Comparison of ENCODE assay signal across 21 cellular contexts in the genomic region with DNA sequence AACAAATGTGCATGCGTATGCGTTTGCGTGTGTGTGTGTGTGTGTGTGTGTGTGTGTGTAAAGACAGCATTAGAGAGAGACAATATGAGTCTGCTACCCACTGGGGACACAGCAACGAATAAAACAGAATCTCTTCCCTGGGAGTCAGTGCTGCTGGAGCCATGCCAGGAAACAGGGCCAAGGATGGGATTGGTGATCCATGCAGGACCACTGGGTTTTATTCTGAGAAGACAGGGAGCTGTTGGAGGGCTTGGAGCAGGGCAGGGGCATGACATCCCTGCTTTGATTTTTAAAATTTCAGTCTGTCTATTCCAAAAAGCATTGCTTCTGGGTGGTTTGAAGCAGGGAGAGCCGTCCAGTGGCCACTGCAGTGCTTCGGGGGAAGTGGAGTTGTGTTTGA.
DNase-seq lines count a peak whose midpoint lies in the region; ATAC-seq and TF ChIP-seq lines count a peak whose summit lies in the region.
"Had no signal": no experiment of that assay in that cellular context is flagged by ENCODE, and none has a peak within 500 bp of the region (broad histone marks: within the 10 kb centered on the region; RNA-seq: fewer than 3 reads in every experiment).

No MANE protein-coding gene starts in this region.

- no peak overlapping the region for H3K27ac ChIP-seq in SK-N-SH (ENCODE audit: low read depth in 2 of 2, low read length in 1 of 2)
- H3K27ac ChIP-seq: C4-2B had no signal

- H3K27me3 Mint-ChIP-seq in endothelial cell (ENCODE audit: unreplicated experiment), result peaks cover 5% of the 10 kb centered on the region

- peak overlapping the region; percentile 18 for H3K27ac Mint-ChIP-seq in endothelial cell (ENCODE audit: unreplicated experiment)

- intact Hi-C loops in posterior vena cava (cut with DNase I), result loop anchor here in 1 of 2 donors (10.0 kb wide), 1 partner anchor 59 kb away; no protein-coding TSS in a partner anchor

- H3K9me2 ChIP-seq in SK-N-SH, result no peaks in the 10 kb centered on the region

- WGBS in SK-N-SH (ENCODE audit: low lambda C conversion rate), result 53% methylated on average over 6 of the region's 6 CpGs

- H3K9me3 ChIP-seq in SK-N-SH, result no peaks in the 10 kb centered on the region

- DNase-seq in SK-N-SH (peak; percentile 36), NCI-H69 (lab: John Stamatoyannopoulos, UW) (peak; percentile 2), endothelial cell (ENCODE audit: low spot score) (no peak), posterior vena cava (ENCODE audit: low spot score) (peak; percentile 62), DMS153 treated with DMSO at 0.1 percent for 48 hours (lab: John Stamatoyannopoulos, UW; ENCODE audit: unreplicated experiment) (no peak), middle frontal gyrus (ENCODE audit: extremely low spot score, low spot score) (no peak)
- DNase-seq: ACHN, EL, GOT3, KG1, NCI-H1417 treated with DMSO at 0.1 percent for 48 hours, NCI-H187 treated with DMSO at 0.1 percent for 48 hours, NCI-H2171, NCI-H446 treated with DMSO at 0.1 percent for 48 hours, NCI-H748 treated with DMSO at 0.1 percent for 48 hours, OCI-M1, Right ventricle myocardium superior had no signal

- H3K36me3 ChIP-seq in SK-N-SH (replicated peaks in 1 of 2; ENCODE audit: control insufficient read depth in 1 of 2, insufficient read depth in 2 of 2, low read length in 1 of 2), result no peaks in the 10 kb centered on the region

- no peak; the same call in 2 of the 3 replicates for ATAC-seq in SK-N-SH treated with all-trans-retinoic acid at 6 μM for 48 hours
- ATAC-seq: GM12878, HepG2 had no signal

- POLR2A ChIA-PET in SK-N-SH (lab: Yijun Ruan, JAX), result no interaction called here

- TF ChIP-seq CTCF in SK-N-SH (IDR thresholded peaks at IDR 0.05) (no peak), endothelial cell (IDR thresholded peaks at IDR 0.05; ENCODE audit: unreplicated experiment) (no peak)

- no peak overlapping the region for H2AFZ ChIP-seq in SK-N-SH (ENCODE audit: low read depth)

- peaks cover 19% of the 10 kb centered on the region; the same call in 1 of the 2 replicates for H3K27me3 ChIP-seq in SK-N-SH (ENCODE audit: insufficient read depth)

- peaks cover 10% of the 10 kb centered on the region for H3K36me3 Mint-ChIP-seq in endothelial cell (ENCODE audit: low read depth, unreplicated experiment)

- H4K20me1 ChIP-seq in SK-N-SH (ENCODE audit: insufficient read depth), result no peaks in the 10 kb centered on the region

- no peak for TF ChIP-seq EP300 in SK-N-SH (IDR thresholded peaks at IDR 0.05; ENCODE audit: borderline replicate concordance in 1 of 2, low read depth in 1 of 2, low read length in 1 of 2)

- H3K4me1 Mint-ChIP-seq in endothelial cell (ENCODE audit: unreplicated experiment), result peaks cover 18% of the 10 kb centered on the region

- no peak overlapping the region for H3K4me3 Mint-ChIP-seq in endothelial cell (ENCODE audit: unreplicated experiment)

- no peaks in the 10 kb centered on the region for H3F3A ChIP-seq in SK-N-SH (replicated peaks; ENCODE audit: insufficient read depth)

- H3K79me2 ChIP-seq in SK-N-SH (ENCODE audit: insufficient read depth), result no peaks in the 10 kb centered on the region

- no peak for TF ChIP-seq RAD21 in SK-N-SH (IDR thresholded peaks at IDR 0.05; ENCODE audit: low read length)

- no peaks in the 10 kb centered on the region for H3K4me1 ChIP-seq in SK-N-SH (ENCODE audit: control insufficient read depth in 1 of 2, insufficient read depth in 2 of 2, low read depth in 1 of 2, low read length in 1 of 2)

- CTCF ChIA-PET in SK-N-SH (lab: Yijun Ruan, JAX), result interaction anchor here (1.8 kb wide), 1 partner anchor 15 kb away, joined by 9 read pairs; no protein-coding TSS in a partner anchor

- H3K4me3 ChIP-seq in SK-N-SH (ENCODE audit: low read depth in 2 of 2, low read length in 1 of 2), result no peak overlapping the region
- H3K4me3 ChIP-seq: GM12878 had no signal

- H3K9me3 Mint-ChIP-seq in endothelial cell (ENCODE audit: unreplicated experiment), result no peaks in the 10 kb centered on the region

- no peak overlapping the region for H3K4me2 ChIP-seq in SK-N-SH

- no peak overlapping the region for H3K9ac ChIP-seq in SK-N-SH

TF ChIP-seq in SK-N-SH, 30 proteins besides CTCF, POLR2A, EP300 and RAD21:
- no peak for TF ChIP-seq RCOR1 (IDR thresholded peaks at IDR 0.05; ENCODE audit: low read length)
- no peak for TF ChIP-seq RXRA (IDR thresholded peaks at IDR 0.05; ENCODE audit: borderline replicate concordance, low read depth)
- TF ChIP-seq CHD2 (IDR thresholded peaks at IDR 0.05; ENCODE audit: low read length, partially characterized antibody), result no peak
- TF ChIP-seq GABPA (IDR thresholded peaks at IDR 0.05; ENCODE audit: low read depth), result no peak
- no peak for TF ChIP-seq MAX (IDR thresholded peaks at IDR 0.05; ENCODE audit: low read depth)
- TF ChIP-seq ELF1 (IDR thresholded peaks at IDR 0.05), result no peak
- no peak for TF ChIP-seq RFX5 (IDR thresholded peaks at IDR 0.05; ENCODE audit: low read length)

TF ChIP-seq in SK-N-SH treated with all-trans-retinoic acid at 6 μM for 48 hours, 23 proteins besides CTCF, POLR2A, EP300 and RAD21:
- TF ChIP-seq OSR1 (CRISPR knock-in tag; IDR thresholded peaks at IDR 0.05) (no peak), ZFP3 (CRISPR knock-in tag; IDR thresholded peaks at IDR 0.05) (no peak), ZNF565 (CRISPR knock-in tag; conservative IDR thresholded peaks at IDR 0.05; ENCODE audit: low read depth) (no peak), CSDC2 (CRISPR knock-in tag; IDR thresholded peaks at IDR 0.05) (no peak)
TF ChIP-seq in SK-N-SH treated with all-trans-retinoic acid at 6 μM for 48 hours: peak in this region for 0.

Comparison
In these comparisons a context has a peak if more than half of its experiments do, and no peak if none do; other contexts are left out.
1. DNase-seq: peak in SK-N-SH (single experiment), NCI-H69 (single experiment) and posterior vena cava (single experiment); none in endothelial cell (single experiment), DMS153 treated with DMSO at 0.1 percent for 48 hours (single experiment) and middle frontal gyrus (single experiment).